Comparison of ENCODE assay signal across 9 cellular contexts in genomic region chr13:41007359-41008118, GRCh38. TPM values are rescaled to one million over a fixed set of nuclear protein-coding genes. Genes with fewer than 3 reads are reported as not detected.
DNase-seq lines count a peak whose midpoint lies in the region; ATAC-seq and TF ChIP-seq lines count a peak whose summit lies in the region.
"Had no signal": no experiment of that assay in that cellular context is flagged by ENCODE, and none has a peak within 500 bp of the region (broad histone marks: within the 10 kb centered on the region; RNA-seq: fewer than 3 reads in every experiment).

No MANE protein-coding gene starts in this region.

- H3K36me3 Mint-ChIP-seq in CD14-positive monocyte: peaks cover 18 to 24% of the 10 kb centered on the region in 2 donors
- H3K36me3 Mint-ChIP-seq in GM23338 (ENCODE audit: low read depth): no peaks in the 10 kb centered on the region
- peaks cover 3% of the 10 kb centered on the region for H3K36me3 Mint-ChIP-seq in T-helper 17 cell (ENCODE audit: low read depth)

- no peaks in the 10 kb centered on the region for H3K9me3 ChIP-seq in T-helper 17 cell (ENCODE audit: control insufficient read depth, low read length, poor library complexity, severe bottlenecking)
- no peaks in the 10 kb centered on the region for H3K9me3 ChIP-seq in iPS-20b (ENCODE audit: insufficient read depth, low read depth, low read length)
- H3K9me3 ChIP-seq: ovary had no signal

- H3K4me2 ChIP-seq in GM23338: peak overlapping the region; percentile 18; the same call in 1 of the 2 replicates

- intact Hi-C loops in CD14-positive monocyte (cut with micrococcal nuclease): loop anchor here in 1 of 2 donors (5.0 to 10.0 kb wide), 2 partner anchors 40 to 47 kb away; no protein-coding TSS in a partner anchor
- intact Hi-C loops in left colon (cut with DNase I, micrococcal nuclease): no loop called here

- H3K9me2 ChIP-seq in GM23338 (ENCODE audit: insufficient read depth): no peaks in the 10 kb centered on the region

- H3K79me2 ChIP-seq in GM23338 (replicated peaks; ENCODE audit: insufficient read depth): no peaks in the 10 kb centered on the region

- DNase-seq in CD14-positive monocyte (ENCODE audit: low spot score): no peak
- DNase-seq in GM23338 (ENCODE audit: low spot score): peak; percentile 39
- no peak for DNase-seq in T-helper 17 cell
- no peak for DNase-seq in putamen (ENCODE audit: low spot score)
- DNase-seq in left colon: no peak
- DNase-seq: ovary had no signal

- no peaks in the 10 kb centered on the region for H4K20me1 ChIP-seq in GM23338 (replicated peaks; ENCODE audit: insufficient read depth)

- H3K27me3 ChIP-seq in GM23338 (ENCODE audit: insufficient read depth) (no peaks in the 10 kb centered on the region), iPS-20b (ENCODE audit: insufficient read depth, low read length) (no peaks in the 10 kb centered on the region)
- H3K27me3 ChIP-seq: ovary had no signal

- no peaks in the 10 kb centered on the region for H3K27me3 Mint-ChIP-seq in CD14-positive monocyte (ENCODE audit: low read depth in 3 of 3)
- H3K27me3 Mint-ChIP-seq in GM23338 (ENCODE audit: insufficient read depth, low read depth, poor library complexity): peaks cover 2% of the 10 kb centered on the region
- no peaks in the 10 kb centered on the region for H3K27me3 Mint-ChIP-seq in T-helper 17 cell

- peak; percentile 85 for ATAC-seq in GM23338
- no peak for ATAC-seq in T-helper 17 cell
- no peak for ATAC-seq in GM18520 (IDR thresholded peaks at IDR 0.05; ENCODE audit: unreplicated experiment)
- ATAC-seq in GM19035 (IDR thresholded peaks at IDR 0.05; ENCODE audit: unreplicated experiment): no peak
- ATAC-seq in left colon: no peak

- peaks cover 20% of the 10 kb centered on the region for H3K4me1 ChIP-seq in GM23338 (ENCODE audit: insufficient read depth)
- H3K4me1 ChIP-seq in iPS-20b (ENCODE audit: insufficient read depth, low read length): peaks cover 23% of the 10 kb centered on the region; the same call in 1 of the 2 replicates

- H3K4me3 Mint-ChIP-seq in CD14-positive monocyte (peak overlapping the region; percentile 25 to 30), GM23338 (peak overlapping the region; percentile 36; the same call in 2 of the 3 replicates), T-helper 17 cell (peak overlapping the region; percentile 77)

- H3K9ac ChIP-seq in iPS-20b (ENCODE audit: low read depth, low read length): peak overlapping the region; percentile 10; the same call in 1 of the 2 replicates

- H3K36me3 ChIP-seq in GM23338 (ENCODE audit: insufficient read depth) (no peaks in the 10 kb centered on the region), iPS-20b (ENCODE audit: insufficient read depth, low read depth, low read length) (no peaks in the 10 kb centered on the region)
- H3K36me3 ChIP-seq: ovary had no signal

- no peak overlapping the region for H3K27ac ChIP-seq in GM23338 (ENCODE audit: low read depth)
- H3K27ac ChIP-seq in iPS-20b (ENCODE audit: low read length): peak overlapping the region; percentile 51
- H3K27ac ChIP-seq: ovary had no signal

- H3K9me3 Mint-ChIP-seq in CD14-positive monocyte (no peaks in the 10 kb centered on the region), GM23338 (no peaks in the 10 kb centered on the region)

- no peaks in the 10 kb centered on the region for H3F3A ChIP-seq in GM23338 (replicated peaks; ENCODE audit: low read depth)

- TF ChIP-seq CTCF in CD14-positive monocyte (IDR thresholded peaks at IDR 0.05) (peak; percentile 9), GM23338 (conservative IDR thresholded peaks at IDR 0.05; ENCODE audit: low read depth in 2 of 2) (no peak)

- H3K4me1 Mint-ChIP-seq in CD14-positive monocyte: peaks cover 71% of the 10 kb centered on the region
- peaks cover 24% of the 10 kb centered on the region for H3K4me1 Mint-ChIP-seq in GM23338
- peaks cover 52% of the 10 kb centered on the region for H3K4me1 Mint-ChIP-seq in T-helper 17 cell

- no peak overlapping the region for H2AFZ ChIP-seq in GM23338

- no peak overlapping the region for H3K4me3 ChIP-seq in GM23338
- H3K4me3 ChIP-seq in iPS-20b (ENCODE audit: low read length): 0 out of 2 replicates have a peak overlapping the region, but pooled peaks have one; percentile 20
- H3K4me3 ChIP-seq: ovary had no signal

- peak overlapping the region; percentile 78 to 91 (median 87) for H3K27ac Mint-ChIP-seq in CD14-positive monocyte
- H3K27ac Mint-ChIP-seq in GM23338: 0 out of 2 replicates have a peak overlapping the region, but pooled peaks have one; percentile 39
- H3K27ac Mint-ChIP-seq in T-helper 17 cell: peak overlapping the region; percentile 82

TF ChIP-seq in GM23338, 12 proteins besides CTCF, POLR2A, EP300 and RAD21 (continues in another document):
- no peak for TF ChIP-seq JUNB (IDR thresholded peaks at IDR 0.05; ENCODE audit: unreplicated experiment)
- TF ChIP-seq POLR2AphosphoS5 (IDR thresholded peaks at IDR 0.05; ENCODE audit: low read depth): no peak
- no peak for TF ChIP-seq ZNF462 (CRISPR knock-in tag; IDR thresholded peaks at IDR 0.05)
- TF ChIP-seq ZNF114 (CRISPR knock-in tag; IDR thresholded peaks at IDR 0.05): no peak
- TF ChIP-seq ZNF331 (CRISPR knock-in tag; IDR thresholded peaks at IDR 0.05; ENCODE audit: low read depth): no peak
- TF ChIP-seq CREB1 (CRISPR knock-in tag; IDR thresholded peaks at IDR 0.05; ENCODE audit: low read depth): no peak
- TF ChIP-seq EZH2phosphoT487 (IDR thresholded peaks at IDR 0.05; ENCODE audit: unreplicated experiment): no peak
- TF ChIP-seq STAT1 (IDR thresholded peaks at IDR 0.05; ENCODE audit: unreplicated experiment): no peak

RNA-seq across cellular contexts. Expression of gene ELF1, which starts 11.6 kb away (rescaled TPM):
- polyA plus RNA-seq in CD14-positive monocyte (10 to 100 TPM; 83.3 TPM), GM23338 (2016; fragmentation: Nextera tagmentation; extraction: Ambion mirVana) (5.4 and 7.0 TPM in 2 replicates)
- 11.4 and 12.7 TPM in 2 replicates for total RNA-seq in GM23338 (2014; rRNA removed; shearing (Covaris generic))
- total RNA-seq in T-helper 17 cell (100 to 1,000 TPM; 197 to 232 TPM), left colon (100 to 1,000 TPM in 1 of 2 donors, 10 to 100 TPM in 1; 93.5 to 104 TPM)

RNA-seq across cellular contexts. Expression of gene WBP4, which starts 53.8 kb away (rescaled TPM):
- polyA plus RNA-seq in CD14-positive monocyte (1 to 10 TPM; 2.8 to 3.8 TPM), GM23338 (2016; fragmentation: Nextera tagmentation; extraction: Ambion mirVana) (33.2 and 33.8 TPM in 2 replicates)
- total RNA-seq in GM23338 (2014; rRNA removed; shearing (Covaris generic)): 7.6 TPM in 2 replicates
- total RNA-seq in T-helper 17 cell (1 to 10 TPM; 4.4 to 5.3 TPM), left colon (1 to 10 TPM; 7.1 to 7.5 TPM)
